Comparison of ENCODE assay signal across 1 cellular context in the genomic region with DNA sequence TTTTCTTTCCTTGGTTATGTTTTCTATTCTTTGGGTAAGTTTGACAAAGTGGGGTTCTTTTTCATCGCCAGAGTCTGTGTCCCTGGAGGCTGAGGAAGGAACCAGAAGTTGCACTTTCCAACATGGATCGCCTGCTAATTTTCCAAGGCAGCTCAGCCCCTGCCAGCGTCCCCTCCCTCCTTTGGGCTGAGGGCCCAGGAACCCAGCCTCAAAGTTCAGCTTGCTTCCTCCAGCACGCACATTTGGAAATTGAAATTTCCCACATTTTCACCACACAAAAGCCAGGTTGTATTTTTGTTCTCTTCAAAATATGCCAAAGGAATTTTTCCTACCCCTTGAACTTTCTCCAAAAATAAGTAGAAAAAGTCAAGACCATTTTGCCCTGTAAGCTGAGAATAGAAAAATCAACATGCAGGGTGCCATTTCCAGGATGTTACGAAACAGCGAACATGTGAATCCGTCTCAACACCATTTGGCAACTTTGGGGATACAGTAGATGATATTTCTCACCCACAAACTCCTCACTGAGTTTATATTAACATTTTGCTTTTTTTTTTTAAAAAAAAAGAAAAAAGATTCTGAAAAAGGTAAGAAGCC.
TF ChIP-seq lines count a peak whose summit lies in the region.

No MANE protein-coding gene starts in this region.

TF ChIP-seq in HepG2, 621 proteins besides CTCF, POLR2A, EP300 and RAD21:
- TF ChIP-seq MAFF (IDR thresholded peaks at IDR 0.05; ENCODE audit: low read depth, low read length) (no peak), CHD2 (IDR thresholded peaks at IDR 0.05; ENCODE audit: low read depth, low read length) (no peak), ZBED4 (CRISPR knock-in tag; IDR thresholded peaks at IDR 0.05; ENCODE audit: borderline replicate concordance) (no peak), SAP130 (CRISPR knock-in tag; IDR thresholded peaks at IDR 0.05; ENCODE audit: low read depth) (no peak), MIER3 (CRISPR knock-in tag; IDR thresholded peaks at IDR 0.05; ENCODE audit: borderline replicate concordance) (no peak), ZNF225 (CRISPR knock-in tag; IDR thresholded peaks at IDR 0.05) (no peak), ZNF616 (CRISPR knock-in tag; IDR thresholded peaks at IDR 0.05; ENCODE audit: low read depth) (no peak), RORA (CRISPR knock-in tag; IDR thresholded peaks at IDR 0.05) (no peak), ZNF512B (CRISPR knock-in tag; IDR thresholded peaks at IDR 0.05; ENCODE audit: borderline replicate concordance) (no peak), FOSL1 (CRISPR knock-in tag; IDR thresholded peaks at IDR 0.05; ENCODE audit: borderline replicate concordance) (no peak), ZNF235 (CRISPR knock-in tag; IDR thresholded peaks at IDR 0.05; ENCODE audit: borderline replicate concordance) (no peak), GPBP1L1 (CRISPR knock-in tag; IDR thresholded peaks at IDR 0.05) (no peak), ZNF224 (CRISPR knock-in tag; IDR thresholded peaks at IDR 0.05) (no peak), ETV5 (CRISPR knock-in tag; IDR thresholded peaks at IDR 0.05; ENCODE audit: borderline replicate concordance) (no peak), ZNF720 (CRISPR knock-in tag; IDR thresholded peaks at IDR 0.05) (no peak), RCOR2 (CRISPR knock-in tag; IDR thresholded peaks at IDR 0.05) (no peak), ZNF296 (CRISPR knock-in tag; conservative IDR thresholded peaks at IDR 0.05) (no peak), ZNF574 (CRISPR knock-in tag; IDR thresholded peaks at IDR 0.05) (no peak), ARNT2 (CRISPR knock-in tag; IDR thresholded peaks at IDR 0.05; ENCODE audit: low read depth) (no peak)
- TF ChIP-seq, protein P1, sequence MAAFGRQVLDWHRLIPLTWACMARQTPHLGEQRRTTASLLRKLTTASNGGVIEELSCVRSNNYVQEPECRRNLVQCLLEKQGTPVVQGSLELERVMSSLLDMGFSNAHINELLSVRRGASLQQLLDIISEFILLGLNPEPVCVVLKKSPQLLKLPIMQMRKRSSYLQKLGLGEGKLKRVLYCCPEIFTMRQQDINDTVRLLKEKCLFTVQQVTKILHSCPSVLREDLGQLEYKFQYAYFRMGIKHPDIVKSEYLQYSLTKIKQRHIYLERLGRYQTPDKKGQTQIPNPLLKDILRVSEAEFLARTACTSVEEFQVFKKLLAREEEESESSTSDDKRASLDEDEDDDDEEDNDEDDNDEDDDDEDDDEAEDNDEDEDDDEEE (CRISPR knock-in tag; IDR thresholded peaks at IDR 0.05): no peak
TF ChIP-seq in HepG2: peak in this region for 0.
